ENCODE assay signal across 1 cellular context in the genomic region with DNA sequence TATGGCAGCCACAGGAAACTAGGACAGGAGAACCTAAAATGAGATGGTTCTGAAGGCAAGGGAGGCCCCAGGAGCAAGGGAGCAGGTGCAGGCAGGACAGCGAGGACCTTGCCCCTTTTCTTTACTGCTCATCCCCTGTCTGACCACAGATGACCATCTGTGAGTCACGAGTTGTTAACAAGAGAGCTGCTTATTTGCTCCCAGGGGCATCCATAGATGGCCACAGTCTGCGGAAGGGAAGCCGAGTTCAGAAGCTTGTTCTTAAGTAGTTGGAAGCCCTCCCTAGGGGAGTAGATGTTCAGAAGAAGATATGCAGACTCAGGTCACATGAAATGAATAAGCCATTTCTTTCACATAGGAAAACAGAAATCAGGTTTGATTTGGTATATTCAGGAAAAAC.
TF ChIP-seq lines count a peak whose summit lies in the region.

No MANE protein-coding gene starts in this region.

TF ChIP-seq in HepG2, 621 proteins besides CTCF, POLR2A, EP300 and RAD21 (continued from another document):
- TF ChIP-seq LCORL (IDR thresholded peaks at IDR 0.05): no peak
- no peak for TF ChIP-seq LCORL (CRISPR knock-in tag; IDR thresholded peaks at IDR 0.05)
- no peak for TF ChIP-seq ISX (CRISPR knock-in tag; conservative IDR thresholded peaks at IDR 0.05)
- TF ChIP-seq, protein P1, sequence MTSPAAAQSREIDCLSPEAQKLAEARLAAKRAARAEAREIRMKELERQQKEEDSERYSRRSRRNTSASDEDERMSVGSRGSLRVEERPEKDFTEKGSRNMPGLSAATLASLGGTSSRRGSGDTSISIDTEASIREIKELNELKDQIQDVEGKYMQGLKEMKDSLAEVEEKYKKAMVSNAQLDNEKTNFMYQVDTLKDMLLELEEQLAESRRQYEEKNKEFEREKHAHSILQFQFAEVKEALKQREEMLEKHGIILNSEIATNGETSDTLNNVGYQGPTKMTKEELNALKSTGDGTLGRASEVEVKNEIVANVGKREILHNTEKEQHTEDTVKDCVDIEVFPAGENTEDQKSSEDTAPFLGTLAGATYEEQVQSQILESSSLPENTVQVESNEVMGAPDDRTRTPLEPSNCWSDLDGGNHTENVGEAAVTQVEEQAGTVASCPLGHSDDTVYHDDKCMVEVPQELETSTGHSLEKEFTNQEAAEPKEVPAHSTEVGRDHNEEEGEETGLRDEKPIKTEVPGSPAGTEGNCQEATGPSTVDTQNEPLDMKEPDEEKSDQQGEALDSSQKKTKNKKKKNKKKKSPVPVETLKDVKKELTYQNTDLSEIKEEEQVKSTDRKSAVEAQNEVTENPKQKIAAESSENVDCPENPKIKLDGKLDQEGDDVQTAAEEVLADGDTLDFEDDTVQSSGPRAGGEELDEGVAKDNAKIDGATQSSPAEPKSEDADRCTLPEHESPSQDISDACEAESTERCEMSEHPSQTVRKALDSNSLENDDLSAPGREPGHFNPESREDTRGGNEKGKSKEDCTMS (CRISPR knock-in tag; conservative IDR thresholded peaks at IDR 0.05): no peak
